Comparison of ENCODE assay signal across 24 cellular contexts in genomic region chr3:111919370-111920065, GRCh38.
"Had no signal": no experiment of that assay in that cellular context is flagged by ENCODE, and none has a peak within 500 bp of the region (broad histone marks: within the 10 kb centered on the region; RNA-seq: fewer than 3 reads in every experiment).

No MANE protein-coding gene starts in this region.

- H3K9me3 ChIP-seq: adrenal gland, ascending aorta, heart left ventricle, left lung, spleen, thoracic aorta, upper lobe of left lung had no signal

- DNase-seq: activated B cell treated with CpG ODN at 0.5 μM for 24 hours; activated CD4-positive, alpha-beta T cell treated with anti-CD3 and anti-CD28 coated beads for 36 hours; activated CD4-positive, alpha-beta T cell treated with anti-CD3 and anti-CD28 coated beads, Interleukin-2, amount 50 U/mL, for 4 hours; activated CD8-positive, alpha-beta memory T cell treated with anti-CD3 and anti-CD28 coated beads for 24 hours; activated CD8-positive, alpha-beta memory T cell treated with anti-CD3 and anti-CD28 coated beads, Interleukin-2, amount 50 U/mL, for 4 hours; activated naive CD4-positive, alpha-beta T cell; activated T-cell treated with anti-CD3 and anti-CD28 coated beads, Interleukin-2, amount 50 U/mL, for 24 hours; adrenal gland; central memory CD4-positive, alpha-beta T cell; heart left ventricle; immature natural killer cell; kidney glomerular epithelial cell; left lung; retina; spleen; stimulated activated CD4-positive, alpha-beta T cell treated with anti-CD3 and anti-CD28 coated beads, Interleukin-4, amount 100 ng/mL, for 1 hour; stimulated activated naive CD4-positive, alpha-beta T cell; T1000; upper lobe of left lung had no signal

- FAIRE-seq: colon had no signal

- H3K4me3 ChIP-seq: adrenal gland, ascending aorta, heart left ventricle, left lung, spleen, thoracic aorta, upper lobe of left lung had no signal

- H3K4me1 ChIP-seq: adrenal gland, left lung had no signal

- H3K27me3 ChIP-seq: adrenal gland, ascending aorta, heart left ventricle, left lung, spleen, upper lobe of left lung had no signal

- H3K27ac ChIP-seq: adrenal gland, left lung, spleen, thoracic aorta, upper lobe of left lung had no signal

- ATAC-seq: activated CD4-positive, alpha-beta T cell treated with anti-CD3 and anti-CD28 coated beads for 36 hours; activated T-helper 17 cell treated with anti-CD3 and anti-CD28 coated beads, Interleukin-2, amount 50 U/mL, for 72 hours; heart left ventricle; left lung; natural killer cell treated with Interleukin-12 subunit alpha and Interleukin-12 subunit beta and Interleukin-15 and Interleukin-18, amount 100 ng/mL, for 72 hours had no signal
